Comparison of ENCODE assay signal across 8 cellular contexts in genomic region chr3:55481067-55481917, GRCh38. TPM values are rescaled to one million over a fixed set of nuclear protein-coding genes. Genes with fewer than 3 reads are reported as not detected.
A peak's percentile ranks its signal among the peaks of the same experiment; 100 is the strongest.
DNase-seq lines count a peak whose midpoint lies in the region; ATAC-seq and TF ChIP-seq lines count a peak whose summit lies in the region.

No MANE protein-coding gene starts in this region.

- H3K36me3 Mint-ChIP-seq in Calu3 (ENCODE audit: insufficient read depth, unreplicated experiment) (no peaks in the 10 kb centered on the region), glutamatergic neuron (ENCODE audit: unreplicated experiment) (no peaks in the 10 kb centered on the region), natural killer cell (no peaks in the 10 kb centered on the region)

- ATAC-seq in natural killer cell, result no peak

- BruUV-seq in Calu3 (replicated peaks; lab: Mats Ljungman, UMichigan), result no TSS peak

- intact Hi-C loops in Calu3 (cut with micrococcal nuclease; ENCODE audit: unreplicated experiment), result loop anchor here (10.0 kb wide), 2 partner anchors 264 to 424 kb away; no protein-coding TSS in a partner anchor
- intact Hi-C loops in ovary (cut with DNase I), result loop anchor here in 1 of 4 donors (10.0 kb wide), 3 partner anchors 244 to 774 kb away; no protein-coding TSS in a partner anchor
- intact Hi-C loops in natural killer cell (cut with micrococcal nuclease), result no loop called here

- peaks cover 37% of the 10 kb centered on the region for H3K27me3 Mint-ChIP-seq in Calu3 (ENCODE audit: unreplicated experiment)
- peaks cover 25% of the 10 kb centered on the region for H3K27me3 Mint-ChIP-seq in glutamatergic neuron (ENCODE audit: unreplicated experiment)
- peaks cover 43 to 56% of the 10 kb centered on the region in 2 donors for H3K27me3 Mint-ChIP-seq in natural killer cell (ENCODE audit: low read depth in 2 of 2)

- H3K4me1 ChIP-seq in ovary (ENCODE audit: insufficient read depth), result peaks cover 5% of the 10 kb centered on the region

- H3K4me3 ChIP-seq in ovary, result peak overlapping the region; percentile 34

- H3K36me3 ChIP-seq in ovary, result no peaks in the 10 kb centered on the region

- peak overlapping the region; percentile 34 for H3K4me3 Mint-ChIP-seq in Calu3 (ENCODE audit: low read depth, unreplicated experiment)
- peak overlapping the region; percentile 81 for H3K4me3 Mint-ChIP-seq in glutamatergic neuron (ENCODE audit: unreplicated experiment)
- no peak overlapping the region for H3K4me3 Mint-ChIP-seq in natural killer cell

- CTCF ChIA-PET in Calu3 (lab: Charles Lee), result no interaction called here

- H3K9me3 Mint-ChIP-seq in Calu3 (ENCODE audit: low read depth, unreplicated experiment) (no peaks in the 10 kb centered on the region), glutamatergic neuron (ENCODE audit: unreplicated experiment) (peaks cover 11% of the 10 kb centered on the region), natural killer cell (no peaks in the 10 kb centered on the region)

- TF ChIP-seq POLR2A in ovary (IDR thresholded peaks at IDR 0.05), result no peak

- no peak overlapping the region for H3K27ac Mint-ChIP-seq in Calu3 (ENCODE audit: unreplicated experiment)
- H3K27ac Mint-ChIP-seq in glutamatergic neuron (ENCODE audit: unreplicated experiment), result no peak overlapping the region
- H3K27ac Mint-ChIP-seq in natural killer cell, result no peak overlapping the region

- H3K27me3 ChIP-seq in ovary, result no peaks in the 10 kb centered on the region

- WGBS in ovary, 3 donors, result 5 to 8% (median 5%) methylated on average over 45 of the region's 45 CpGs

- H3K27ac ChIP-seq in ovary, result peak overlapping the region; percentile 53 to 56

- no peak for TF ChIP-seq EP300 in ovary (IDR thresholded peaks at IDR 0.05)

- no peaks in the 10 kb centered on the region for H3K4me1 Mint-ChIP-seq in Calu3 (ENCODE audit: low read depth, unreplicated experiment)
- peaks cover 35% of the 10 kb centered on the region for H3K4me1 Mint-ChIP-seq in glutamatergic neuron (ENCODE audit: low read depth, unreplicated experiment)
- peaks cover 0 to 4% of the 10 kb centered on the region in 2 donors for H3K4me1 Mint-ChIP-seq in natural killer cell

- DNase-seq in Calu3 (no peak), T1000 (lab: John Stamatoyannopoulos, UW) (peak; percentile 59), glutamatergic neuron (peak; percentile 48), ovary (peak; percentile 45 to 70 (median 62)), NCI-H748 (lab: John Stamatoyannopoulos, UW; ENCODE audit: unreplicated experiment) (no peak), natural killer cell (no peak), NCI-H526 treated with DMSO at 0.1 percent for 48 hours (lab: John Stamatoyannopoulos, UW) (no peak)
- DNase-seq in activated CD4-positive, CD25-positive, alpha-beta regulatory T cell (lab: John Stamatoyannopoulos, UW), result no peak

- no peaks in the 10 kb centered on the region for H3K9me3 ChIP-seq in ovary

- no peak for TF ChIP-seq CTCF in Calu3 (IDR thresholded peaks at IDR 0.05; ENCODE audit: unreplicated experiment)
- no peak for TF ChIP-seq CTCF in glutamatergic neuron (IDR thresholded peaks at IDR 0.05; ENCODE audit: partially characterized antibody, unreplicated experiment)
- TF ChIP-seq CTCF in ovary (IDR thresholded peaks at IDR 0.05), result no peak
- no peak for TF ChIP-seq CTCF in natural killer cell (IDR thresholded peaks at IDR 0.05)

RNA-seq across cellular contexts. Expression of gene WNT5A, which starts 5.8 kb away (rescaled TPM):
- total RNA-seq in Calu3 (2022), result 0.14 and 0.69 TPM in 2 replicates
- total RNA-seq in glutamatergic neuron (ENCODE audit: unreplicated experiment), result 0.76 TPM
- 10 to 100 TPM; 13.1 to 26.9 (median 18.6) TPM for total RNA-seq in ovary
- polyA plus RNA-seq in ovary, result 10 to 100 TPM; 10.1 to 12.9 TPM
- not detected for total RNA-seq in natural killer cell

Comparison
In these comparisons a context has a peak if more than half of its experiments do, and no peak if none do; other contexts are left out.
1. DNase-seq: peak in T1000 (single experiment), glutamatergic neuron (single experiment) and ovary (5 of 5); none in Calu3 (single experiment), NCI-H748 (single experiment), natural killer cell (single experiment), NCI-H526 treated with DMSO at 0.1 percent for 48 hours (single experiment) and activated CD4-positive, CD25-positive, alpha-beta regulatory T cell (0 of 4).